9 cellular contexts compared by ENCODE assay signal in the genomic region with DNA sequence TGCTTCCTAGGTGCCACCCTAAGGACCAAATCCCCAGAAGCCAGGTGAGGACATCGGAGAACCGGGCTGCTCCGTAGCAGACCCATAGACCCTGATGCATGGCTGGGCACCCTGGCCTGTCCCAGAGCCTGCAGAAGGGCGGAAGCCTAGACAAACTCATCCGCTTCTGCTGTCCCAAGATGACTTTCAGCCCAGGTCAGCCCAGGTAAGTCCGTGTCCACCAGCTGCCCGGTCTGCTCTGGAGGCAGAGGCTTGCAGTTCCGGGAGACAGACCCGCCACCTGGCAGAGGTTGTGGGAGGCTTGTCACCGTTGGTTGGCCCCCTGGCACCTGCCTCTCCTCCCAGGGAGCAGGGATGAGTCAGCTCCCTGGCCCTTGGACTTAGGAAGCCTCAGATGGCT.
"Had no signal": no experiment of that assay in that cellular context is flagged by ENCODE, and none has a peak within 500 bp of the region (broad histone marks: within the 10 kb centered on the region; RNA-seq: fewer than 3 reads in every experiment).

No MANE protein-coding gene starts in this region.

- DNase-seq: activated CD4-positive, alpha-beta T cell treated with anti-CD3 and anti-CD28 coated beads for 48 hours; activated effector memory CD4-positive, alpha-beta T cell treated with anti-CD3 and anti-CD28 coated beads, Interleukin-2, amount 50 U/mL, for 16 hours; activated naive CD8-positive, alpha-beta T cell treated with anti-CD3 and anti-CD28 coated beads, Interleukin-2, amount 10 ng/mL, durations not matched to agents 7 days and 5 days; anterior cingulate cortex; naive thymus-derived CD4-positive, alpha-beta T cell; nucleus accumbens; stimulated activated CD4-positive, alpha-beta T cell treated with anti-CD3 and anti-CD28 coated beads, Interleukin-4, amount 100 ng/mL, for 1 hour; stimulated activated naive CD8-positive, alpha-beta T cell treated with anti-CD3 and anti-CD28 coated beads, Interleukin-15, amount 100 ng/mL, for 72 hours; testis had no signal

- H3K4me3 Mint-ChIP-seq: activated naive CD8-positive, alpha-beta T cell treated with anti-CD3 and anti-CD28 coated beads, Interleukin-2, amount 10 ng/mL, durations not matched to agents 7 days and 5 days; naive thymus-derived CD4-positive, alpha-beta T cell; stimulated activated naive CD8-positive, alpha-beta T cell treated with anti-CD3 and anti-CD28 coated beads, Interleukin-15, amount 100 ng/mL, for 72 hours had no signal

- H3K27ac Mint-ChIP-seq: activated naive CD8-positive, alpha-beta T cell treated with anti-CD3 and anti-CD28 coated beads, Interleukin-2, amount 10 ng/mL, durations not matched to agents 7 days and 5 days; stimulated activated naive CD8-positive, alpha-beta T cell treated with anti-CD3 and anti-CD28 coated beads, Interleukin-15, amount 100 ng/mL, for 72 hours had no signal

- ATAC-seq: naive thymus-derived CD4-positive, alpha-beta T cell; stimulated activated naive CD8-positive, alpha-beta T cell treated with anti-CD3 and anti-CD28 coated beads, Interleukin-15, amount 100 ng/mL, for 72 hours had no signal

- H3K36me3 Mint-ChIP-seq: activated naive CD8-positive, alpha-beta T cell treated with anti-CD3 and anti-CD28 coated beads, Interleukin-2, amount 10 ng/mL, durations not matched to agents 7 days and 5 days had no signal

- H3K9me3 Mint-ChIP-seq: activated naive CD8-positive, alpha-beta T cell treated with anti-CD3 and anti-CD28 coated beads, Interleukin-2, amount 10 ng/mL, durations not matched to agents 7 days and 5 days; stimulated activated naive CD8-positive, alpha-beta T cell treated with anti-CD3 and anti-CD28 coated beads, Interleukin-15, amount 100 ng/mL, for 72 hours had no signal

- H3K27me3 Mint-ChIP-seq: stimulated activated naive CD8-positive, alpha-beta T cell treated with anti-CD3 and anti-CD28 coated beads, Interleukin-15, amount 100 ng/mL, for 72 hours had no signal
